ENCODE assay signal across 1 cellular context in genomic region chr7:93231264-93231663, GRCh38.
TF ChIP-seq lines count a peak whose summit lies in the region.

No MANE protein-coding gene starts in this region.

TF ChIP-seq in H1, 55 proteins besides CTCF, POLR2A, EP300 and RAD21:
- TF ChIP-seq SAP30 (IDR thresholded peaks at IDR 0.05; ENCODE audit: insufficient read depth, insufficient replicate concordance, low read length) (no peak), EZH2 (IDR thresholded peaks at IDR 0.05; ENCODE audit: low read depth, low read length, severe bottlenecking) (no peak), RXRA (IDR thresholded peaks at IDR 0.05; ENCODE audit: insufficient read depth, low read depth, low read length) (no peak), CTBP2 (IDR thresholded peaks at IDR 0.05; ENCODE audit: borderline replicate concordance, insufficient read depth, insufficient read length, low read length) (no peak), CEBPB (IDR thresholded peaks at IDR 0.05; ENCODE audit: low read depth, low read length) (no peak), SIN3A (conservative IDR thresholded peaks at IDR 0.05 in 1 of 2, IDR thresholded peaks at IDR 0.05 in 1 of 2; ENCODE audit: low read depth in 1 of 2, low read length in 2 of 2) (no peak), EGR1 (IDR thresholded peaks at IDR 0.05; ENCODE audit: borderline replicate concordance, low read depth, low read length) (no peak), BACH1 (IDR thresholded peaks at IDR 0.05; ENCODE audit: low read length) (no peak), RNF2 (IDR thresholded peaks at IDR 0.05; ENCODE audit: borderline replicate concordance, low read depth, low read length, missing control alignments, poor library complexity, severe bottlenecking) (no peak), BRCA1 (IDR thresholded peaks at IDR 0.05; ENCODE audit: low read depth, low read length) (no peak), SIX5 (IDR thresholded peaks at IDR 0.05; ENCODE audit: low read depth, low read length) (no peak), JUND (IDR thresholded peaks at IDR 0.05; ENCODE audit: low read length) (no peak), RBBP5 (IDR thresholded peaks at IDR 0.05; ENCODE audit: borderline replicate concordance, low read depth, low read length) (no peak), TAF1 (IDR thresholded peaks at IDR 0.05; ENCODE audit: low read depth, low read length) (no peak), CREB1 (IDR thresholded peaks at IDR 0.05) (no peak), PHF8 (conservative IDR thresholded peaks at IDR 0.05; ENCODE audit: low read depth, low read length) (no peak), CHD1 (IDR thresholded peaks at IDR 0.05; ENCODE audit: low read depth, low read length) (no peak), SP2 (IDR thresholded peaks at IDR 0.05; ENCODE audit: low read length) (no peak), GTF2F1 (IDR thresholded peaks at IDR 0.05; ENCODE audit: borderline replicate concordance, low read depth, low read length) (no peak)
- TF ChIP-seq, protein P1, sequence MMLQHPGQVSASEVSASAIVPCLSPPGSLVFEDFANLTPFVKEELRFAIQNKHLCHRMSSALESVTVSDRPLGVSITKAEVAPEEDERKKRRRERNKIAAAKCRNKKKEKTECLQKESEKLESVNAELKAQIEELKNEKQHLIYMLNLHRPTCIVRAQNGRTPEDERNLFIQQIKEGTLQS (IDR thresholded peaks at IDR 0.05; ENCODE audit: insufficient read depth, low read depth, low read length): no peak
